ENCODE assay signal across 16 cellular contexts in genomic region chr18:23405626-23406025, GRCh38. TPM values are rescaled to one million over a fixed set of nuclear protein-coding genes. Genes with fewer than 3 reads are reported as not detected.
DNase-seq lines count a peak whose midpoint lies in the region; ATAC-seq, FAIRE-seq and TF ChIP-seq lines count a peak whose summit lies in the region.
"Had no signal": no experiment of that assay in that cellular context is flagged by ENCODE, and none has a peak within 500 bp of the region (broad histone marks: within the 10 kb centered on the region; RNA-seq: fewer than 3 reads in every experiment).

No MANE protein-coding gene starts in this region.

- intact Hi-C loops in HepG2 (cut with micrococcal nuclease; ENCODE audit: unreplicated experiment) = loop anchor here (2.0 to 10.0 kb wide), 2 partner anchors 27 to 471 kb away; partner anchors contain the start of gene RBBP8
- intact Hi-C loops in right lobe of liver (cut with DNase I) = no loop called here
- intact Hi-C loops in GM12878 (cut with micrococcal nuclease; ENCODE audit: unreplicated experiment) = loop anchor here (5.0 kb wide), 1 partner anchor 593 kb away; no protein-coding TSS in a partner anchor
- intact Hi-C loops in MCF 10A (cut with micrococcal nuclease) = no loop called here

- ATAC-seq in HepG2 = no peak
- ATAC-seq in right lobe of liver = no peak
- ATAC-seq in GM12878 = no peak
- ATAC-seq in T-helper 17 cell = no peak
- ATAC-seq: GM23338 had no signal

- peak overlapping the region; percentile 26 for H3K27ac ChIP-seq in HepG2 (ENCODE audit: extremely low read length, insufficient read depth, low read length)
- no peak overlapping the region for H3K27ac ChIP-seq in right lobe of liver
- H3K27ac ChIP-seq in GM12878 (ENCODE audit: control insufficient read depth, insufficient read depth) = no peak overlapping the region
- no peak overlapping the region for H3K27ac ChIP-seq in neural progenitor cell
- H3K27ac ChIP-seq in SK-N-SH (ENCODE audit: low read depth in 2 of 2, low read length in 1 of 2) = no peak overlapping the region
- H3K27ac ChIP-seq: 22Rv1 had no signal

- H3K4me1 Mint-ChIP-seq in neural progenitor cell (peaks cover 26% of the 10 kb centered on the region), T-helper 17 cell (no peaks in the 10 kb centered on the region), MCF 10A (ENCODE audit: insufficient read depth, unreplicated experiment) (no peaks in the 10 kb centered on the region)
- H3K4me1 Mint-ChIP-seq: B cell had no signal

- H2AFZ ChIP-seq in HepG2 (ENCODE audit: low read length) = no peak overlapping the region
- H2AFZ ChIP-seq in GM12878 (ENCODE audit: control insufficient read depth, low read depth, low read length) = no peak overlapping the region
- no peak overlapping the region for H2AFZ ChIP-seq in neural progenitor cell (replicated peaks)
- no peak overlapping the region for H2AFZ ChIP-seq in SK-N-SH (ENCODE audit: low read depth)
- H2AFZ ChIP-seq: GM23338 had no signal

- CTCF ChIA-PET in HepG2 (lab: Yijun Ruan, JAX; ENCODE audit: low intra/inter-chr PET ratio, low total read pairs) = no interaction called here
- CTCF ChIA-PET in GM12878 (lab: Yijun Ruan, JAX) = interaction anchor here (0.7 to 2.3 kb wide), 7 partner anchors 25 to 481 kb away, joined by 3 to 9 read pairs (median 4); no protein-coding TSS in a partner anchor
- CTCF ChIA-PET in MCF 10A (lab: Yijun Ruan, JAX) = interaction anchor here (0.6 to 2.0 kb wide), 7 partner anchors 8 to 373 kb away, joined by 3 to 14 read pairs (median 3); no protein-coding TSS in a partner anchor
- CTCF ChIA-PET in SK-N-SH (lab: Yijun Ruan, JAX) = interaction anchor here (0.8 to 1.8 kb wide), 4 partner anchors 27 to 559 kb away, joined by 3 to 8 read pairs (median 6); no protein-coding TSS in a partner anchor

- H3K4me3 ChIP-seq in HepG2 (replicated peaks in 1 of 3; ENCODE audit: insufficient read depth in 1 of 3, low read depth in 2 of 3, low read length in 3 of 3) (no peak overlapping the region), right lobe of liver (no peak overlapping the region), GM12878 (no peak overlapping the region), neural progenitor cell (no peak overlapping the region), SK-N-SH (ENCODE audit: low read depth in 2 of 2, low read length in 1 of 2) (no peak overlapping the region)
- H3K4me3 ChIP-seq: GM23338 had no signal

- 95% methylated on average over 1 of the region's 1 CpG for WGBS in HepG2 (ENCODE audit: low lambda C conversion rate)
- WGBS in right lobe of liver (ENCODE audit: insufficient coverage, low coverage, low lambda C conversion rate, missing lambda C conversion rate) = 90% methylated on average over 1 of the region's 1 CpG
- WGBS in GM12878 (ENCODE audit: insufficient coverage, insufficient replicate concordance, low lambda C conversion rate, missing lambda C conversion rate) = 100% methylated on average over 1 of the region's 1 CpG
- 92% methylated on average over 1 of the region's 1 CpG for WGBS in SK-N-SH (ENCODE audit: low lambda C conversion rate)

- H3K36me3 ChIP-seq in HepG2 (replicated peaks in 1 of 2; ENCODE audit: control insufficient read depth in 1 of 2, insufficient read depth in 2 of 2, low read length in 2 of 2) (no peaks in the 10 kb centered on the region), right lobe of liver (no peaks in the 10 kb centered on the region), GM12878 (ENCODE audit: control insufficient read depth in 2 of 2, insufficient read depth in 2 of 2, low read length in 1 of 2) (no peaks in the 10 kb centered on the region; a peak in 1 of 4 replicates), neural progenitor cell (no peaks in the 10 kb centered on the region), SK-N-SH (replicated peaks in 1 of 2; ENCODE audit: control insufficient read depth in 1 of 2, insufficient read depth in 2 of 2, low read length in 1 of 2) (no peaks in the 10 kb centered on the region)

- peaks cover 16% of the 10 kb centered on the region for H3K9me3 Mint-ChIP-seq in neural progenitor cell
- no peaks in the 10 kb centered on the region for H3K9me3 Mint-ChIP-seq in MCF 10A (ENCODE audit: unreplicated experiment)
- H3K9me3 Mint-ChIP-seq: CD4-positive, alpha-beta T cell; GM23338 had no signal

- H3K9me2 ChIP-seq in SK-N-SH = no peaks in the 10 kb centered on the region

- RAD21 ChIA-PET in GM12878 (lab: Charles Lee; ENCODE audit: unreplicated experiment) = interaction anchor here (0.6 to 2.3 kb wide), 5 partner anchors 17 to 592 kb away, joined by 3 to 7 read pairs (median 3); no protein-coding TSS in a partner anchor

- H3K27ac Mint-ChIP-seq in neural progenitor cell = no peak overlapping the region
- H3K27ac Mint-ChIP-seq in T-helper 17 cell = no peak overlapping the region
- no peak overlapping the region for H3K27ac Mint-ChIP-seq in MCF 10A (ENCODE audit: low read depth, unreplicated experiment)
- H3K27ac Mint-ChIP-seq: B cell; CD4-positive, alpha-beta T cell; GM23338 had no signal

- TF ChIP-seq RAD21 in HepG2 (CRISPR knock-in tag; IDR thresholded peaks at IDR 0.05) = no peak
- TF ChIP-seq RAD21 in GM12878 (IDR thresholded peaks at IDR 0.05; ENCODE audit: insufficient read depth, low read depth, low read length) = no peak
- TF ChIP-seq RAD21 in SK-N-SH (IDR thresholded peaks at IDR 0.05; ENCODE audit: low read length) = no peak

- in situ Hi-C loops in HepG2 (cut with HindIII; ENCODE audit: extremely low pct_ligation_motif_present, low pct_unique_long_range_greater_than_20kb) = loop anchor here (10.0 to 25.0 kb wide), 2 partner anchors 331 to 593 kb away; no protein-coding TSS in a partner anchor
- in situ Hi-C loops in GM12878 (cut with MboI) = no loop called here

- H3K4me3 Mint-ChIP-seq in neural progenitor cell (no peak overlapping the region), T-helper 17 cell (no peak overlapping the region), MCF 10A (ENCODE audit: unreplicated experiment) (no peak overlapping the region)
- H3K4me3 Mint-ChIP-seq: B cell; CD4-positive, alpha-beta T cell; GM23338 had no signal

- H3K79me2 ChIP-seq in HepG2 (ENCODE audit: insufficient read depth, low read length) (peaks cover 3% of the 10 kb centered on the region), GM12878 (ENCODE audit: control insufficient read depth, insufficient read depth, low read length) (no peaks in the 10 kb centered on the region), neural progenitor cell (ENCODE audit: low read depth) (no peaks in the 10 kb centered on the region), SK-N-SH (ENCODE audit: insufficient read depth) (no peaks in the 10 kb centered on the region)

- no TSS peak for BruUV-seq in HepG2 (replicated peaks; lab: Mats Ljungman, UMichigan)
- no TSS peak for BruUV-seq in GM12878 (replicated peaks; lab: Mats Ljungman, UMichigan)
- no TSS peak for BruUV-seq in MCF 10A (replicated peaks; lab: Mats Ljungman, UMichigan)

- H3K9ac ChIP-seq in HepG2 (ENCODE audit: insufficient read depth, low read depth, low read length) (no peak overlapping the region), GM12878 (ENCODE audit: control insufficient read depth, insufficient read depth, low read length) (no peak overlapping the region), neural progenitor cell (no peak overlapping the region), SK-N-SH (no peak overlapping the region)

- H3K27me3 ChIP-seq in HepG2 (ENCODE audit: control insufficient read depth in 1 of 2, insufficient read depth in 2 of 2, low read length in 2 of 2) (no peaks in the 10 kb centered on the region), right lobe of liver (no peaks in the 10 kb centered on the region), GM12878 (replicated peaks in 1 of 2; ENCODE audit: control insufficient read depth in 2 of 2, insufficient read depth in 2 of 2, low read length in 1 of 2) (no peaks in the 10 kb centered on the region), neural progenitor cell (no peaks in the 10 kb centered on the region), SK-N-SH (ENCODE audit: insufficient read depth) (no peaks in the 10 kb centered on the region)

- DNase-seq in HepG2 (ENCODE audit: low spot score) (no peak), right lobe of liver (no peak), GM12878 (ENCODE audit: low read depth, low spot score) (no peak), kidney tubule cell (ENCODE audit: low spot score) (peak; percentile 7), neural progenitor cell (ENCODE audit: low spot score) (no peak), T-helper 17 cell (no peak), MCF 10A (ENCODE audit: unreplicated experiment) (no peak), SK-N-SH (no peak)
- DNase-seq: C1 segment of cervical spinal cord; CD4-positive, alpha-beta T cell; DMS79; H7 had no signal

- SMC1A ChIA-PET in GM12878 (lab: Charles Lee; ENCODE audit: uncharacterized antibody, unreplicated experiment) = interaction anchor here (1.0 to 2.7 kb wide), 15 partner anchors 8 to 592 kb away, joined by 3 to 11 read pairs (median 4); no protein-coding TSS in a partner anchor

- POLR2A ChIA-PET in HepG2 (lab: Yijun Ruan, JAX) (interaction anchor here (1.2 to 1.7 kb wide), 3 partner anchors 21 to 271 kb away, joined by 3 to 13 read pairs (median 10); partner anchors contain the start of gene RIOK3), GM12878 (lab: Charles Lee) (interaction anchor here (0.6 to 1.0 kb wide), 2 partner anchors 11 to 52 kb away, joined by 3 read pairs; no protein-coding TSS in a partner anchor), MCF 10A (lab: Yijun Ruan, JAX) (no interaction called here), SK-N-SH (lab: Yijun Ruan, JAX) (no interaction called here)

- peaks cover 53% of the 10 kb centered on the region for H3K4me1 ChIP-seq in HepG2 (ENCODE audit: insufficient read depth, low read length)
- peaks cover 0 to 16% (median 0%) of the 10 kb centered on the region in 4 donors for H3K4me1 ChIP-seq in right lobe of liver
- H3K4me1 ChIP-seq in GM12878 (ENCODE audit: control insufficient read depth, insufficient read depth, low read length) = no peaks in the 10 kb centered on the region
- peaks cover 18% of the 10 kb centered on the region for H3K4me1 ChIP-seq in neural progenitor cell
- H3K4me1 ChIP-seq in SK-N-SH (ENCODE audit: control insufficient read depth in 1 of 2, insufficient read depth in 2 of 2, low read depth in 1 of 2, low read length in 1 of 2) = peaks cover 5 to 15% of the 10 kb centered on the region in 2 experiments; a peak in 3 of 4 replicates

- H3K36me3 Mint-ChIP-seq in neural progenitor cell (peaks cover 9% of the 10 kb centered on the region), T-helper 17 cell (ENCODE audit: low read depth) (peaks cover 2% of the 10 kb centered on the region), MCF 10A (ENCODE audit: insufficient read depth, unreplicated experiment) (no peaks in the 10 kb centered on the region)

- TF ChIP-seq EP300 in HepG2 (IDR thresholded peaks at IDR 0.05; ENCODE audit: low read depth in 2 of 2, low read length in 2 of 2) = no peak
- TF ChIP-seq EP300 in HepG2 (CRISPR knock-in tag; IDR thresholded peaks at IDR 0.05; ENCODE audit: borderline replicate concordance) = no peak
- TF ChIP-seq EP300 in GM12878 (IDR thresholded peaks at IDR 0.05; ENCODE audit: borderline replicate concordance in 1 of 2, control insufficient read depth in 1 of 2, low read depth in 2 of 2, low read length in 2 of 2) = no peak
- no peak for TF ChIP-seq EP300 in SK-N-SH (IDR thresholded peaks at IDR 0.05; ENCODE audit: borderline replicate concordance in 1 of 2, low read depth in 1 of 2, low read length in 1 of 2)

- H3K4me2 ChIP-seq in HepG2 (ENCODE audit: low read depth, low read length) = no peak overlapping the region
- H3K4me2 ChIP-seq in GM12878 (ENCODE audit: control insufficient read depth, insufficient read depth) = no peak overlapping the region
- H3K4me2 ChIP-seq in neural progenitor cell = no peak overlapping the region
- H3K4me2 ChIP-seq in SK-N-SH = no peak overlapping the region
- H3K4me2 ChIP-seq: GM23338 had no signal

- H3K27me3 Mint-ChIP-seq in neural progenitor cell (ENCODE audit: insufficient read depth, low read depth) (peaks cover 2% of the 10 kb centered on the region), T-helper 17 cell (peaks cover 6% of the 10 kb centered on the region), MCF 10A (ENCODE audit: insufficient read depth, unreplicated experiment) (no peaks in the 10 kb centered on the region)
- H3K27me3 Mint-ChIP-seq: B cell; CD4-positive, alpha-beta T cell had no signal

- H3F3A ChIP-seq in neural progenitor cell (ENCODE audit: low read depth) (peaks cover 16% of the 10 kb centered on the region), SK-N-SH (replicated peaks; ENCODE audit: insufficient read depth) (peaks cover 6% of the 10 kb centered on the region)

- H4K20me1 ChIP-seq in HepG2 (ENCODE audit: insufficient read depth, low read length) (no peaks in the 10 kb centered on the region), GM12878 (ENCODE audit: control insufficient read depth, insufficient read depth) (no peaks in the 10 kb centered on the region), neural progenitor cell (ENCODE audit: low read depth) (no peaks in the 10 kb centered on the region), SK-N-SH (ENCODE audit: insufficient read depth) (no peaks in the 10 kb centered on the region)

- TF ChIP-seq CTCF in HepG2 (CRISPR knock-in tag; IDR thresholded peaks at IDR 0.05) = no peak
- no peak for TF ChIP-seq CTCF in right lobe of liver (IDR thresholded peaks at IDR 0.05)
- TF ChIP-seq CTCF in GM12878 (IDR thresholded peaks at IDR 0.05 in 2 of 3, conservative IDR thresholded peaks at IDR 0.05 in 1 of 3; ENCODE audit: control insufficient read depth in 2 of 3, extremely low read depth in 1 of 3, insufficient read depth in 1 of 3, low read depth in 3 of 3, low read length in 3 of 3) = no peak
- TF ChIP-seq CTCF in neural progenitor cell (IDR thresholded peaks at IDR 0.05) = no peak
- no peak for TF ChIP-seq CTCF in MCF 10A (IDR thresholded peaks at IDR 0.05; ENCODE audit: unreplicated experiment)
- no peak for TF ChIP-seq CTCF in SK-N-SH (IDR thresholded peaks at IDR 0.05)

- no peak for TF ChIP-seq POLR2A in HepG2 (IDR thresholded peaks at IDR 0.05; ENCODE audit: insufficient read depth in 1 of 2, low read depth in 2 of 2, low read length in 2 of 2)
- no peak for TF ChIP-seq POLR2A in right lobe of liver (IDR thresholded peaks at IDR 0.05)
- TF ChIP-seq POLR2A in GM12878 (IDR thresholded peaks at IDR 0.05; ENCODE audit: low read depth, low read length) = no peak

- H3K9me3 ChIP-seq in HepG2 (ENCODE audit: low read length) (no peaks in the 10 kb centered on the region), right lobe of liver (no peaks in the 10 kb centered on the region), GM12878 (replicated peaks; ENCODE audit: control insufficient read depth, insufficient read depth, low read length) (no peaks in the 10 kb centered on the region), neural progenitor cell (ENCODE audit: low read depth) (no peaks in the 10 kb centered on the region), T-helper 17 cell (ENCODE audit: control insufficient read depth, low read length, poor library complexity, severe bottlenecking) (no peaks in the 10 kb centered on the region), SK-N-SH (no peaks in the 10 kb centered on the region)

- FAIRE-seq in HepG2 (lab: Jason Lieb, UNC) (peak; percentile 26), GM12878 (lab: Jason Lieb, UNC) (peak; percentile 73)
- FAIRE-seq: GM12891 had no signal

RNA-seq across cellular contexts. Expression of gene RIOK3, which starts 47.5 kb away (rescaled TPM):
- 36.0 and 39.6 TPM in 2 replicates for total RNA-seq in HepG2 (2016; rRNA removed; fragmentation: Illumina TruSeq; extraction: Trizol)
- 6.9 and 9.8 TPM in 2 replicates for total RNA-seq in HepG2 (2016; cell fraction: cytosol; rRNA removed; fragmentation: Illumina TruSeq; extraction: Trizol; ENCODE audit: low read depth)
- 32.9 and 46.7 TPM in 2 replicates for total RNA-seq in HepG2 (2016; cell fraction: insoluble cytoplasmic fraction; rRNA removed; fragmentation: Illumina TruSeq; extraction: Trizol)
- 21.9 and 25.6 TPM in 2 replicates for total RNA-seq in HepG2 (2016; cell fraction: membrane; rRNA removed; fragmentation: Illumina TruSeq; extraction: Trizol)
- total RNA-seq in HepG2 (2016; cell fraction: nucleus; rRNA removed; fragmentation: Illumina TruSeq; extraction: Trizol) = 19.5 and 24.2 TPM in 2 replicates
- 23.6 and 26.7 TPM in 2 replicates for polyA plus RNA-seq in HepG2 (2011; rRNA removed)
- 15.6 and 17.2 TPM in 2 replicates for polyA plus RNA-seq in HepG2 (2011; cell fraction: cytosol; rRNA removed)
- polyA plus RNA-seq in HepG2 (2011; cell fraction: nucleus; rRNA removed) = 26.4 and 26.9 TPM in 2 replicates
- 41.9 and 63.6 TPM in 2 replicates for polyA plus RNA-seq in HepG2 (2012)
- polyA plus RNA-seq in HepG2 (2016; cell fraction: cytosol; fragmentation: Illumina TruSeq; extraction: Trizol; ENCODE audit: low read depth) = 5.8 and 6.0 TPM in 2 replicates
- 25.1 and 25.8 TPM in 2 replicates for polyA plus RNA-seq in HepG2 (2016; cell fraction: insoluble cytoplasmic fraction; fragmentation: Illumina TruSeq; extraction: Trizol; ENCODE audit: low read depth)
- 11.3 and 11.7 TPM in 2 replicates for polyA plus RNA-seq in HepG2 (2016; cell fraction: membrane; fragmentation: Illumina TruSeq; extraction: Trizol; ENCODE audit: low read depth)
- polyA plus RNA-seq in HepG2 (2016; cell fraction: nucleus; fragmentation: Illumina TruSeq; extraction: Trizol; ENCODE audit: insufficient read depth, low read depth) = 29.2 and 33.3 TPM in 2 replicates
- 14.2 and 29.8 TPM in 2 replicates for polyA minus RNA-seq in HepG2 (2011; rRNA and poly(A)+ RNA removed; ENCODE audit: low replicate concordance)
- 44.8 and 47.5 TPM in 2 replicates for polyA minus RNA-seq in HepG2 (2011; cell fraction: cytosol; rRNA and poly(A)+ RNA removed)
- 35.3 and 56.2 TPM in 2 replicates for polyA minus RNA-seq in HepG2 (2011; cell fraction: nucleus; rRNA and poly(A)+ RNA removed)
- total RNA-seq in right lobe of liver = 10 to 100 TPM; 41.3 to 59.5 (median 50.4) TPM
- total RNA-seq in GM12878 (2013; cell fraction: nucleolus; rRNA removed) = 127 and 131 TPM in 2 replicates
- 48.2 and 49.1 TPM in 2 replicates for total RNA-seq in GM12878 (2014; rRNA removed)
- total RNA-seq in GM12878 (2014; rRNA removed; fragmentation: Illumina TruSeq; extraction: Trizol) = 68.8 and 72.4 TPM in 2 replicates
- total RNA-seq in GM12878 (2021) = 44.1 and 45.6 TPM in 2 replicates
- 41.7 TPM for polyA plus RNA-seq in GM12878 (2011; ENCODE audit: low read depth)
- polyA plus RNA-seq in GM12878 (2011; rRNA removed) = 87.5 and 132 TPM in 2 replicates
- 40.0 and 41.4 TPM in 2 replicates for polyA plus RNA-seq in GM12878 (2011; cell fraction: cytosol; rRNA removed)
- polyA plus RNA-seq in GM12878 (2011; cell fraction: nucleus; rRNA removed) = 62.5 and 68.4 TPM in 2 replicates
- polyA plus RNA-seq in GM12878 (2012) = 65.0 and 74.9 TPM in 2 replicates
- polyA plus RNA-seq in GM12878 (2014; fragmentation: Illumina TruSeq; extraction: Trizol) = 59.5 and 68.1 TPM in 2 replicates
- 10 to 100 TPM; 18.0 to 28.1 TPM for polyA plus RNA-seq in GM12878 (2014; fragmentation: Nextera tagmentation; extraction: Ambion mirVana)
- polyA plus RNA-seq in GM12878 (2014; rRNA removed) = 36.4 and 41.5 TPM in 2 replicates
- polyA plus RNA-seq in GM12878 (2016; fragmentation: Nextera tagmentation; extraction: Ambion mirVana) = 10 to 100 TPM; 68.9 to 70.8 TPM
- polyA minus RNA-seq in GM12878 (2011; rRNA and poly(A)+ RNA removed) = 49.6 and 65.0 TPM in 2 replicates
- 39.8 and 43.3 TPM in 2 replicates for polyA minus RNA-seq in GM12878 (2011; cell fraction: cytosol; rRNA and poly(A)+ RNA removed)
- polyA minus RNA-seq in GM12878 (2011; cell fraction: nucleus; rRNA and poly(A)+ RNA removed) = 32.5 and 48.0 TPM in 2 replicates
- 48.0 and 77.5 TPM in 2 replicates for total RNA-seq in neural progenitor cell (ENCODE audit: low replicate concordance)
- total RNA-seq in T-helper 17 cell = 100 to 1,000 TPM; 103 to 142 TPM
- total RNA-seq in MCF 10A (2022) = 96.7 and 97.1 TPM in 2 replicates
- 12.3 and 16.5 TPM in 2 replicates for polyA plus RNA-seq in SK-N-SH (2012; rRNA removed)
- polyA plus RNA-seq in SK-N-SH (2012; cell fraction: cytosol; rRNA removed) = 14.9 and 19.2 TPM in 2 replicates
- 30.1 and 41.4 TPM in 2 replicates for polyA plus RNA-seq in SK-N-SH (2012; cell fraction: nucleus; rRNA removed)

Comparison
In these comparisons a context has a peak if more than half of its experiments do, and no peak if none do; other contexts are left out.
1. intact Hi-C loops: an anchor here in HepG2 (2.0 to 10.0 kb wide) and GM12878 (5.0 kb wide); none called in right lobe of liver and MCF 10A.
2. POLR2A ChIA-PET loops: an anchor here in HepG2 (1.2 to 1.7 kb wide) and GM12878 (0.6 to 1.0 kb wide); none called in MCF 10A and SK-N-SH.